29 cellular contexts compared by ENCODE assay signal in the genomic region with DNA sequence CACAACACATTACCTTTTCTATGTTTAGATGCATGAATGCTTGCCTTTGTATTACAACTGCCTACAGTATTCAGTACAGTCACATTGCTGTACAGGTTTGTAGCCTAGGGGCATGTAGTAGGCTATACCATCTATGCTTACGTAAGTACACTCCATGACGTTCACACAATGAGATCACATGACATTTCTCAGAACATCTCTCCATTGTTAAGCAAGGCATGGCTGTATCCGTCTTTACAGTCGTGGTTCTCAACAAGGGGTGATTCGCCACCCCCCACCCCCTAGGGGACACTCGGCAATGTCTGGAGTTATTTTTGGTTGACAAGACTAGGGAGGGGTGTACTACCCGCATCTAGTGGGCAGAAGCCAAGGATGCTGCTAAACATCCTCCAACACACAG.
"Had no signal": no experiment of that assay in that cellular context is flagged by ENCODE, and none has a peak within 500 bp of the region (broad histone marks: within the 10 kb centered on the region; RNA-seq: fewer than 3 reads in every experiment).

No MANE protein-coding gene starts in this region.

- H3K4me1 ChIP-seq: left lung, lower lobe of right lung, pancreas, prostate gland, stomach, testis, thyroid gland, transverse colon, upper lobe of right lung had no signal

- DNase-seq: immature natural killer cell; kidney; left colon; left lung; lower lobe of right lung; mammary epithelial cell; mesenchymal stem cell; naive thymus-derived CD8-positive, alpha-beta T cell; nucleus accumbens; pancreas; posterior cingulate gyrus; retina; right cardiac atrium; stimulated activated CD4-positive, alpha-beta T cell treated with anti-CD3 and anti-CD28 coated beads, Interleukin-12 subunit alpha, Interleukin-12 subunit beta, amount 100 ng/mL, for 4 hours; stimulated activated CD4-positive, alpha-beta T cell treated with anti-CD3 and anti-CD28 coated beads, Interleukin-15, amount 100 ng/mL, for 24 hours; stimulated activated CD4-positive, alpha-beta T cell treated with anti-CD3 and anti-CD28 coated beads, Interleukin-2, amount 100 ng/mL, for 24 hours; stimulated activated CD4-positive, alpha-beta T cell treated with anti-CD3 and anti-CD28 coated beads, Interleukin-4, amount 100 ng/mL, for 1 hour; stimulated activated naive B cell treated with anti-CD40 and anti-IgM and Interleukin-4, amounts not matched to agents 10 μg/mL and 1 μg/mL and 100 μg/mL, for 72 hours; stimulated activated naive CD8-positive, alpha-beta T cell treated with anti-CD3 and anti-CD28 coated beads, Interleukin-15, Interleukin-2, amounts not matched to agents 100 U/mL and 50 U/mL, for 24 hours; stomach; testis; thyroid gland; transverse colon; upper lobe of right lung had no signal

- H3K27ac ChIP-seq: left lung, lower lobe of right lung, pancreas, prostate gland, skin epidermis, stomach, testis, thyroid gland, transverse colon, upper lobe of right lung had no signal

- FAIRE-seq: islet of Langerhans, kidney, pancreas, urothelium cell line had no signal

- ATAC-seq: left colon; left lung; lower lobe of right lung; naive thymus-derived CD8-positive, alpha-beta T cell; pancreas; right cardiac atrium; sciatic nerve; stimulated activated naive B cell treated with anti-CD40 and anti-IgM and Interleukin-4, amounts not matched to agents 10 μg/mL and 1 μg/mL and 100 μg/mL, for 72 hours; stimulated activated naive CD8-positive, alpha-beta T cell treated with anti-CD3 and anti-CD28 coated beads, Interleukin-15, Interleukin-2, amounts not matched to agents 100 U/mL and 50 U/mL, for 24 hours; upper lobe of right lung had no signal

- H3K4me3 ChIP-seq: left lung, lower lobe of right lung, pancreas, prostate gland, skin epidermis, stomach, testis, thyroid gland, transverse colon, upper lobe of right lung had no signal

- H3K9me3 ChIP-seq: left lung, lower lobe of right lung, pancreas, prostate gland, stomach, testis, thyroid gland, transverse colon, upper lobe of right lung had no signal
